ENCODE assay signal across 8 cellular contexts in genomic region chr6:5084192-5084786, GRCh38. TPM values are rescaled to one million over a fixed set of nuclear protein-coding genes. Genes with fewer than 3 reads are reported as not detected.
A peak's percentile ranks its signal among the peaks of the same experiment; 100 is the strongest.
DNase-seq lines count a peak whose midpoint lies in the region; ATAC-seq and TF ChIP-seq lines count a peak whose summit lies in the region.

No MANE protein-coding gene starts in this region.

- DNase-seq in NCI-H1694 (lab: John Stamatoyannopoulos, UW), result no peak
- no peak for DNase-seq in DMS 273 (lab: John Stamatoyannopoulos, UW; ENCODE audit: unreplicated experiment)

- no peaks in the 10 kb centered on the region for H3K36me3 Mint-ChIP-seq in activated T-helper 17 cell treated with anti-CD3 and anti-CD28 coated beads, Interleukin-2, amount 50 U/mL, for 72 hours (ENCODE audit: low read depth)
- no peaks in the 10 kb centered on the region for H3K36me3 Mint-ChIP-seq in stimulated activated memory B cell treated with anti-CD40 and anti-IgM and Interleukin-4, amounts not matched to agents 10 μg/mL and 1 μg/mL and 100 μg/mL, for 72 hours

- H3K27me3 ChIP-seq in iPS-15b (ENCODE audit: control insufficient read depth, insufficient read depth, low read length), result peaks cover 53% of the 10 kb centered on the region

- no peaks in the 10 kb centered on the region for H3K4me1 ChIP-seq in iPS-15b (ENCODE audit: control insufficient read depth, insufficient read depth, low read length)

- H3K4me3 Mint-ChIP-seq in activated T-helper 17 cell treated with anti-CD3 and anti-CD28 coated beads, Interleukin-2, amount 50 U/mL, for 72 hours, result peak overlapping the region; percentile 29
- H3K4me3 Mint-ChIP-seq in stimulated activated memory B cell treated with anti-CD40 and anti-IgM and Interleukin-4, amounts not matched to agents 10 μg/mL and 1 μg/mL and 100 μg/mL, for 72 hours, result peak overlapping the region; percentile 82

- TF ChIP-seq CTCF in GM12875 (IDR thresholded peaks at IDR 0.05; ENCODE audit: borderline replicate concordance, insufficient read depth, low read depth, low read length), result no peak

- H3K4me1 Mint-ChIP-seq in activated T-helper 17 cell treated with anti-CD3 and anti-CD28 coated beads, Interleukin-2, amount 50 U/mL, for 72 hours, result no peaks in the 10 kb centered on the region
- peaks cover 17% of the 10 kb centered on the region for H3K4me1 Mint-ChIP-seq in stimulated activated memory B cell treated with anti-CD40 and anti-IgM and Interleukin-4, amounts not matched to agents 10 μg/mL and 1 μg/mL and 100 μg/mL, for 72 hours

- H3K9ac ChIP-seq in iPS-15b (ENCODE audit: low read depth, low read length), result no peak overlapping the region

- no peaks in the 10 kb centered on the region for H3K9me3 ChIP-seq in iPS-15b (ENCODE audit: control insufficient read depth, insufficient read depth, low read length)

- H3K27me3 Mint-ChIP-seq in activated T-helper 17 cell treated with anti-CD3 and anti-CD28 coated beads, Interleukin-2, amount 50 U/mL, for 72 hours, result peaks cover 38% of the 10 kb centered on the region
- H3K27me3 Mint-ChIP-seq in stimulated activated memory B cell treated with anti-CD40 and anti-IgM and Interleukin-4, amounts not matched to agents 10 μg/mL and 1 μg/mL and 100 μg/mL, for 72 hours, result peaks cover 58% of the 10 kb centered on the region

- H3K4me3 ChIP-seq in GM12875 (ENCODE audit: low read depth, low read length) (peak overlapping the region; percentile 59), iPS-15b (ENCODE audit: low read depth, low read length) (peak overlapping the region; percentile 52)

- H3K36me3 ChIP-seq in iPS-15b (ENCODE audit: control insufficient read depth, insufficient read depth, low read length), result no peaks in the 10 kb centered on the region

- no peaks in the 10 kb centered on the region for H3K9me3 Mint-ChIP-seq in activated T-helper 17 cell treated with anti-CD3 and anti-CD28 coated beads, Interleukin-2, amount 50 U/mL, for 72 hours
- no peaks in the 10 kb centered on the region for H3K9me3 Mint-ChIP-seq in stimulated activated memory B cell treated with anti-CD40 and anti-IgM and Interleukin-4, amounts not matched to agents 10 μg/mL and 1 μg/mL and 100 μg/mL, for 72 hours

- ATAC-seq in HG02759 (IDR thresholded peaks at IDR 0.05; ENCODE audit: unreplicated experiment) (peak; percentile 25), GM19328 (IDR thresholded peaks at IDR 0.05; ENCODE audit: unreplicated experiment) (no peak)
- ATAC-seq in activated T-helper 17 cell treated with anti-CD3 and anti-CD28 coated beads, Interleukin-2, amount 50 U/mL, for 72 hours (replicated peaks), result peak; percentile 29
- ATAC-seq in stimulated activated memory B cell treated with anti-CD40 and anti-IgM and Interleukin-4, amounts not matched to agents 10 μg/mL and 1 μg/mL and 100 μg/mL, for 72 hours, result peak; percentile 55

- no peak overlapping the region for H3K27ac Mint-ChIP-seq in activated T-helper 17 cell treated with anti-CD3 and anti-CD28 coated beads, Interleukin-2, amount 50 U/mL, for 72 hours
- H3K27ac Mint-ChIP-seq in stimulated activated memory B cell treated with anti-CD40 and anti-IgM and Interleukin-4, amounts not matched to agents 10 μg/mL and 1 μg/mL and 100 μg/mL, for 72 hours, result no peak overlapping the region

RNA-seq across cellular contexts. Expression of gene PPP1R3G, which starts 0.9 kb away (rescaled TPM):
- total RNA-seq in activated T-helper 17 cell treated with anti-CD3 and anti-CD28 coated beads, Interleukin-2, amount 50 U/mL, for 72 hours, result under 1 TPM in 1 of 2 donors, not detected in 1; 0.05 TPM
